17 cellular contexts compared by ENCODE assay signal in the genomic region with DNA sequence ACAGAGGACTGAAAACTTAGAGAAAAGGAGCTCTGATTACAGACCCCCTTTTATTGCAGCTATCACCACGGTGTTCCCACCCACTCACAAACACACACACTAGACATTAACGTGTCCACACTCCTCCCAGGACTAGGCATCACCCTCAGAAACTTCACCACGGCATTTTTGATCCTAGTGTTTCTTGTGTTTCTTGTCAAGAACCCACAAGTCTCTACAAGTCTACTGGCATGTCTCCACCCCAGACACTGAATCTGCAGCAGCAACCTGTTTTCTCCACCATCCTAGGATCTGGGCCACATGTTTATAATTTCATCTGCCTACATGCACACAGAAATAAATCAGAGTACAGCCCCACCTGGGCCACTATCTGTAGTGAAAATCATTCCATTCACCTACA.
"Had no signal": no experiment of that assay in that cellular context is flagged by ENCODE, and none has a peak within 500 bp of the region (broad histone marks: within the 10 kb centered on the region; RNA-seq: fewer than 3 reads in every experiment).

No MANE protein-coding gene starts in this region.

- H3K27me3 ChIP-seq: dorsolateral prefrontal cortex, esophagus muscularis mucosa, right lobe of liver, spleen, upper lobe of right lung had no signal

- H3K36me3 ChIP-seq: right lobe of liver had no signal

- H3K4me3 Mint-ChIP-seq: activated CD4-positive, alpha-beta memory T cell treated with anti-CD3 and anti-CD28 coated beads, Interleukin-2, amount 10 ng/mL, durations not matched to agents 7 days and 5 days; activated CD4-positive, alpha-beta T cell treated with anti-CD3 and anti-CD28 coated beads for 36 hours; activated naive CD8-positive, alpha-beta T cell treated with anti-CD3 and anti-CD28 coated beads for 36 hours; natural killer cell treated with Interleukin-12 subunit alpha and Interleukin-12 subunit beta and Interleukin-15 and Interleukin-18, amount 100 ng/mL, for 72 hours; stimulated activated naive CD8-positive, alpha-beta T cell treated with anti-CD3 and anti-CD28 coated beads, Interleukin-15, amount 100 ng/mL, for 72 hours; T-helper 1 cell treated with Interleukin-12 subunit alpha and Interleukin-12 subunit beta and Interleukin-4 antibody, amounts not matched to agents 30 μg/mL and 1 μg/mL, for 36 hours had no signal

- H3K27ac Mint-ChIP-seq: activated CD4-positive, alpha-beta memory T cell treated with anti-CD3 and anti-CD28 coated beads, Interleukin-2, amount 10 ng/mL, durations not matched to agents 7 days and 5 days; activated CD4-positive, alpha-beta T cell treated with anti-CD3 and anti-CD28 coated beads for 36 hours; activated naive CD8-positive, alpha-beta T cell treated with anti-CD3 and anti-CD28 coated beads for 36 hours; natural killer cell treated with Interleukin-12 subunit alpha and Interleukin-12 subunit beta and Interleukin-15 and Interleukin-18, amount 100 ng/mL, for 72 hours; stimulated activated naive CD8-positive, alpha-beta T cell treated with anti-CD3 and anti-CD28 coated beads, Interleukin-15, amount 100 ng/mL, for 72 hours; T-helper 1 cell treated with Interleukin-12 subunit alpha and Interleukin-12 subunit beta and Interleukin-4 antibody, amounts not matched to agents 30 μg/mL and 1 μg/mL, for 36 hours had no signal

- H3K9me3 ChIP-seq: esophagus muscularis mucosa, right lobe of liver, upper lobe of right lung had no signal

- H3K27me3 Mint-ChIP-seq: activated CD4-positive, alpha-beta memory T cell treated with anti-CD3 and anti-CD28 coated beads, Interleukin-2, amount 10 ng/mL, durations not matched to agents 7 days and 5 days; activated CD4-positive, alpha-beta T cell treated with anti-CD3 and anti-CD28 coated beads for 36 hours; activated naive CD8-positive, alpha-beta T cell treated with anti-CD3 and anti-CD28 coated beads for 36 hours; natural killer cell treated with Interleukin-12 subunit alpha and Interleukin-12 subunit beta and Interleukin-15 and Interleukin-18, amount 100 ng/mL, for 72 hours; stimulated activated naive CD8-positive, alpha-beta T cell treated with anti-CD3 and anti-CD28 coated beads, Interleukin-15, amount 100 ng/mL, for 72 hours had no signal

- ATAC-seq: activated CD4-positive, alpha-beta T cell treated with anti-CD3 and anti-CD28 coated beads for 36 hours; left ventricle myocardium superior; natural killer cell treated with Interleukin-12 subunit alpha and Interleukin-12 subunit beta and Interleukin-15 and Interleukin-18, amount 100 ng/mL, for 72 hours; right lobe of liver; stimulated activated naive CD8-positive, alpha-beta T cell treated with anti-CD3 and anti-CD28 coated beads, Interleukin-15, amount 100 ng/mL, for 72 hours; upper lobe of right lung had no signal

- H3K4me1 ChIP-seq: right lobe of liver had no signal

- H3K27ac ChIP-seq: dorsolateral prefrontal cortex, esophagus muscularis mucosa, right lobe of liver, spleen, upper lobe of right lung, WERI-Rb-1 had no signal

- H3K4me3 ChIP-seq: dorsolateral prefrontal cortex, esophagus muscularis mucosa, right lobe of liver, spleen, upper lobe of right lung had no signal

- H3K9me3 Mint-ChIP-seq: natural killer cell treated with Interleukin-12 subunit alpha and Interleukin-12 subunit beta and Interleukin-15 and Interleukin-18, amount 100 ng/mL, for 72 hours had no signal

- DNase-seq: activated CD4-positive, alpha-beta memory T cell treated with anti-CD3 and anti-CD28 coated beads, Interleukin-2, amount 10 ng/mL, durations not matched to agents 7 days and 5 days; activated CD4-positive, alpha-beta T cell treated with anti-CD3 and anti-CD28 coated beads for 36 hours; activated gamma-delta T cell; activated naive CD8-positive, alpha-beta T cell treated with anti-CD3 and anti-CD28 coated beads for 36 hours; activated T-cell treated with anti-CD3 and anti-CD28 coated beads, Interleukin-2, amount 50 U/mL, for 48 hours; dorsolateral prefrontal cortex; kidney glomerular epithelial cell; left ventricle myocardium superior; mesendoderm; right lobe of liver; spleen; stimulated activated naive CD8-positive, alpha-beta T cell treated with anti-CD3 and anti-CD28 coated beads, Interleukin-15, amount 100 ng/mL, for 72 hours; upper lobe of right lung; WERI-Rb-1 had no signal
